1 cellular context compared by ENCODE assay signal in the genomic region with DNA sequence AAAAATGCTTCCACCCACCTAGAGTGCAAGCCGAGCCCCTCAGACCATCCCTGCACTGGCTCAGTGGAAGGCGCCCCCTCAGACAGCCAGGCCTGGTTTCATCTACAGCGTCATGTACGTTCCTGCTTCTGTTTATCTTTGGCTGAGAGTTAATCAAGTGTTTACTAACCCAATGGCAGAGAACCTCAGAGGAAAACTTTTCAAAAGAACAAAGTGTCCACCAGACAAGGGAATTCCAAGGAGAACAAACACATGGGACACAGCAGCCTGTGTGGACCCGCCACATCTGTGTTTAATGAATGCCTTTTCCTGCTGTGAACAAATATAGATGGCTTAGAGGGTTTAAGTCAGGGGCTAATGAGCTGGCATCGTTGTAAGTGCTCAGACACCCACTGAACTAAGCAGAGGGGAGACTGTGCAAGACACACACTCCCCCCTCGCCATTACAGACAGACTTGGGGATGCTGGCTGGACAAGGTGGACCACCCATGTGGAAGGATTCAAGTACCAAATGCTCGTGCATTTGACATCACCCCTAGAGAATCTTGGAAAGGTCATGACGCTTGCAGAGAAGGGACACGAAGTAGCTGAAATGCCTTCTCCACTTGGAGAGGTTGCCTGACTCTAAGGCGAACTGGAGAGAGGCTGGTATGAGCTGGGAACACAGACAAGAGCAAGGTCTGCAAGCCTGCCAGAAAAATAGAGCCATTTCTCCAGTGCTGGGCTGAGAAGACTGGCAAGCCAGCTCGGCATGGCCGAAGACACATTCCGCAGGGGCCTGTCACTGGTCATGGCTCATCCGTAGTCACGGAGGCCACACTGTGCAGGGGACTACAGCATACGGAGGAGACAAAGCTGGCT.
TF ChIP-seq lines count a peak whose summit lies in the region.

No MANE protein-coding gene starts in this region.

TF ChIP-seq in H1, 55 proteins besides CTCF, POLR2A, EP300 and RAD21:
- TF ChIP-seq GABPA (IDR thresholded peaks at IDR 0.05; ENCODE audit: borderline replicate concordance, insufficient read depth, low read length) (no peak), NRF1 (IDR thresholded peaks at IDR 0.05; ENCODE audit: low read depth, low read length) (no peak), BCL11A (IDR thresholded peaks at IDR 0.05; ENCODE audit: low read depth in 2 of 2, low read length in 2 of 2) (no peak), GTF2F1 (IDR thresholded peaks at IDR 0.05; ENCODE audit: borderline replicate concordance, low read depth, low read length) (no peak), MAX (IDR thresholded peaks at IDR 0.05) (no peak), SAP30 (IDR thresholded peaks at IDR 0.05; ENCODE audit: insufficient read depth, insufficient replicate concordance, low read length) (no peak), NANOG (IDR thresholded peaks at IDR 0.05; ENCODE audit: insufficient read depth, low read depth, low read length, poor library complexity, severe bottlenecking) (no peak), RFX5 (IDR thresholded peaks at IDR 0.05; ENCODE audit: borderline replicate concordance, low read depth, low read length) (no peak), SP4 (IDR thresholded peaks at IDR 0.05; ENCODE audit: low read length) (no peak), YY1 (IDR thresholded peaks at IDR 0.05; ENCODE audit: low read depth, low read length) (no peak), CBX8 (IDR thresholded peaks at IDR 0.05; ENCODE audit: borderline replicate concordance, low read depth, low read length) (no peak), TBP (IDR thresholded peaks at IDR 0.05; ENCODE audit: low read depth, low read length) (no peak)
